ENCODE assay signal across 8 cellular contexts in genomic region chr15:80695099-80695910, GRCh38. TPM values are rescaled to one million over a fixed set of nuclear protein-coding genes. Genes with fewer than 3 reads are reported as not detected.
A peak's percentile ranks its signal among the peaks of the same experiment; 100 is the strongest.
DNase-seq lines count a peak whose midpoint lies in the region; ATAC-seq lines count a peak whose summit lies in the region.

Gene ABHD17C, plus strand, starts transcription at chr15:80695310. Its CDS starts 120 bp downstream, at chr15:80695430.

- ATAC-seq in HG02642 (IDR thresholded peaks at IDR 0.05; ENCODE audit: poor library complexity, unreplicated experiment) = peak; percentile 79

- no peaks in the 10 kb centered on the region for H3K9me3 ChIP-seq in endocrine pancreas (ENCODE audit: control insufficient read depth, low read length)

- no peaks in the 10 kb centered on the region for H3K27me3 ChIP-seq in endocrine pancreas (ENCODE audit: control insufficient read depth, insufficient read depth, low read length)

- H3K4me3 ChIP-seq in endocrine pancreas (ENCODE audit: control insufficient read depth, insufficient read depth, low read length) = peak within 1 kb of the TSS; percentile 85

- peak; percentile 10 for DNase-seq in NCI-H1105 treated with DMSO at 0.1 percent for 48 hours (lab: John Stamatoyannopoulos, UW)
- no peak for DNase-seq in NCI-H1105 (lab: John Stamatoyannopoulos, UW)
- peak; percentile 51 for DNase-seq in NCI-H2196 (lab: John Stamatoyannopoulos, UW; ENCODE audit: unreplicated experiment)
- DNase-seq in activated CD4-positive, alpha-beta T cell treated with anti-CD3 and anti-CD28 coated beads, Interleukin-2, amount 50 U/mL, for 48 hours = peak; percentile 40 to 54
- peak; percentile 68 to 74 for DNase-seq in lung microvascular endothelial cell (ENCODE audit: low read depth in 2 of 2)
- peak; percentile 58 for DNase-seq in stimulated activated CD8-positive, alpha-beta memory T cell treated with anti-CD3 and anti-CD28 coated beads, Interleukin-4, amount 100 ng/mL, for 48 hours

- peaks cover 6% of the 10 kb centered on the region for H3K4me1 ChIP-seq in endocrine pancreas (ENCODE audit: control insufficient read depth, insufficient read depth, low read length)

- peak within 1 kb of the TSS; percentile 76 for H3K9ac ChIP-seq in endocrine pancreas (ENCODE audit: control insufficient read depth, insufficient read depth, low read length)

- H3K36me3 ChIP-seq in endocrine pancreas (ENCODE audit: control insufficient read depth, insufficient read depth, low read length) = no peaks in the 10 kb centered on the region

RNA-seq across cellular contexts. Expression of gene ABHD17C, which starts in this region (rescaled TPM):
- 4.0 and 5.0 TPM in 2 replicates for total RNA-seq in lung microvascular endothelial cell
